ENCODE assay signal across 22 cellular contexts in genomic region chrX:153556767-153557166, GRCh38. TPM values are rescaled to one million over a fixed set of nuclear protein-coding genes. Genes with fewer than 3 reads are reported as not detected.
A peak's percentile ranks its signal among the peaks of the same experiment; 100 is the strongest.
DNase-seq lines count a peak whose midpoint lies in the region; ATAC-seq and TF ChIP-seq lines count a peak whose summit lies in the region.
"Had no signal": no experiment of that assay in that cellular context is flagged by ENCODE, and none has a peak within 500 bp of the region (broad histone marks: within the 10 kb centered on the region; RNA-seq: fewer than 3 reads in every experiment).

No MANE protein-coding gene starts in this region.

- H3K4me3 Mint-ChIP-seq in T-helper 2 cell treated with Interferon-gamma antibody and Interleukin-4, amounts not matched to agents 5 μg/mL and 100 μg/mL, for 36 hours = no peak overlapping the region
- H3K4me3 Mint-ChIP-seq: CD4-positive, alpha-beta memory T cell had no signal

- H3K9me3 Mint-ChIP-seq in T-helper 2 cell treated with Interferon-gamma antibody and Interleukin-4, amounts not matched to agents 5 μg/mL and 100 μg/mL, for 36 hours = no peaks in the 10 kb centered on the region
- H3K9me3 Mint-ChIP-seq: CD4-positive, alpha-beta memory T cell had no signal

- H3K27ac Mint-ChIP-seq in T-helper 2 cell treated with Interferon-gamma antibody and Interleukin-4, amounts not matched to agents 5 μg/mL and 100 μg/mL, for 36 hours = no peak overlapping the region
- H3K27ac Mint-ChIP-seq: CD4-positive, alpha-beta memory T cell had no signal

- no peaks in the 10 kb centered on the region for H3K36me3 ChIP-seq in IMR-90 (ENCODE audit: control insufficient read depth, insufficient read depth, low read length)
- H3K36me3 ChIP-seq: Peyer's patch, SJSA1 had no signal

- CTCF ChIA-PET in IMR-90 (lab: Yijun Ruan, JAX) = no interaction called here

- H3K36me3 Mint-ChIP-seq in T-helper 2 cell treated with Interferon-gamma antibody and Interleukin-4, amounts not matched to agents 5 μg/mL and 100 μg/mL, for 36 hours (ENCODE audit: low read depth) = no peaks in the 10 kb centered on the region
- H3K36me3 Mint-ChIP-seq: CD4-positive, alpha-beta memory T cell had no signal

- H3K9me3 ChIP-seq in IMR-90 (ENCODE audit: control insufficient read depth, insufficient read depth, low read length) = no peaks in the 10 kb centered on the region; the same call in 1 of the 2 replicates
- H3K9me3 ChIP-seq: Peyer's patch, SJSA1 had no signal

- H3K56ac ChIP-seq in IMR-90 (ENCODE audit: extremely low read depth, insufficient read depth, low read length) = no peak overlapping the region

- H4K20me1 ChIP-seq in IMR-90 (ENCODE audit: insufficient read depth, low read length) = no peaks in the 10 kb centered on the region

- H2BK15ac ChIP-seq in IMR-90 (ENCODE audit: low read depth, low read length) = no peak overlapping the region

- TF ChIP-seq POLR2A in IMR-90 (IDR thresholded peaks at IDR 0.05; ENCODE audit: low read depth, low read length) = no peak

- TF ChIP-seq CTCF in IMR-90 (conservative IDR thresholded peaks at IDR 0.05; ENCODE audit: low read depth, low read length) = no peak

- H3K14ac ChIP-seq in IMR-90 (replicated peaks; ENCODE audit: low read depth, low read length) = no peak overlapping the region

- no peak overlapping the region for H3K18ac ChIP-seq in IMR-90 (ENCODE audit: low read depth, low read length)

- no peak overlapping the region for H2AK5ac ChIP-seq in IMR-90 (ENCODE audit: low read depth, low read length)

- H3K27me3 ChIP-seq in IMR-90 (ENCODE audit: control insufficient read depth, insufficient read depth, low read length) = peaks cover 13% of the 10 kb centered on the region; the same call in 1 of the 2 replicates
- H3K27me3 ChIP-seq: Peyer's patch, SJSA1 had no signal

- DNase-seq in D341Med (ENCODE audit: low spot score) (peak; percentile 82), IMR-90 (no peak), NCI-H82 treated with DMSO at 0.1 percent for 48 hours (lab: John Stamatoyannopoulos, UW; ENCODE audit: unreplicated experiment) (peak; percentile 76), substantia nigra (lab: John Stamatoyannopoulos, UW) (no peak), NOMO-1 treated with dmso at 0.1 percent for 144 hours (lab: John Stamatoyannopoulos, UW; ENCODE audit: unreplicated experiment) (no peak)
- no peak for DNase-seq in T-helper 2 cell treated with Interferon-gamma antibody and Interleukin-4, amounts not matched to agents 5 μg/mL and 100 μg/mL, for 36 hours (ENCODE audit: low spot score)
- no peak for DNase-seq in stimulated activated naive CD8-positive, alpha-beta T cell treated with anti-CD3 and anti-CD28 coated beads, Interleukin-15, Interleukin-2, amounts not matched to agents 100 U/mL and 50 U/mL, for 24 hours
- DNase-seq: CD4-positive, alpha-beta memory T cell; DND-41; KG1; NCI-H1092 treated with DMSO at 0.1 percent for 48 hours; NCI-H1436 treated with DMSO at 0.1 percent for 48 hours; NCI-H2029 treated with DMSO at 0.1 percent for 48 hours; NCI-H446 treated with DMSO at 0.1 percent for 48 hours; NK-92 treated with Interleukin-12 subunit alpha and Interleukin-12 subunit beta, amount 100 ng/mL, for 24 hours; Peyer's patch; T-helper 1 cell had no signal

- no peak overlapping the region for H4K8ac ChIP-seq in IMR-90 (ENCODE audit: low read depth in 2 of 2, low read length in 2 of 2)

- no peaks in the 10 kb centered on the region for H3K4me1 ChIP-seq in IMR-90 (ENCODE audit: control insufficient read depth, insufficient read depth, low read length)
- H3K4me1 ChIP-seq: Peyer's patch, SJSA1 had no signal

- no peak overlapping the region for H4K91ac ChIP-seq in IMR-90 (ENCODE audit: insufficient read depth, low read depth, low read length)

- H2AK9ac ChIP-seq in IMR-90 (replicated peaks; ENCODE audit: low read depth, low read length, poor library complexity) = peak overlapping the region; percentile 5

- no peaks in the 10 kb centered on the region for H3K9me1 ChIP-seq in IMR-90 (ENCODE audit: insufficient read depth, low read length)

- no peak overlapping the region for H2BK120ac ChIP-seq in IMR-90 (ENCODE audit: low read depth, low read length)

- no peaks in the 10 kb centered on the region for H3K4me1 Mint-ChIP-seq in T-helper 2 cell treated with Interferon-gamma antibody and Interleukin-4, amounts not matched to agents 5 μg/mL and 100 μg/mL, for 36 hours (ENCODE audit: low read depth)
- H3K4me1 Mint-ChIP-seq: CD4-positive, alpha-beta memory T cell had no signal

- in situ Hi-C loops in IMR-90 (cut with MboI; ENCODE audit: low sequenced_read_pairs) = loop anchor here (5.0 kb wide), 1 partner anchor 111 kb away; no protein-coding TSS in a partner anchor

- no peak overlapping the region for H3K4me2 ChIP-seq in IMR-90 (ENCODE audit: low read depth, low read length)

- H3K27ac ChIP-seq in IMR-90 (ENCODE audit: insufficient read depth, low read length) = no peak overlapping the region
- peak overlapping the region; percentile 88 for H3K27ac ChIP-seq in substantia nigra (ENCODE audit: low read depth, low read length, poor library complexity, severe bottlenecking)
- H3K27ac ChIP-seq: Peyer's patch, SJSA1 had no signal

- no peak overlapping the region for H4K5ac ChIP-seq in IMR-90 (ENCODE audit: low read depth, low read length)

- no peaks in the 10 kb centered on the region for H3K27me3 Mint-ChIP-seq in T-helper 2 cell treated with Interferon-gamma antibody and Interleukin-4, amounts not matched to agents 5 μg/mL and 100 μg/mL, for 36 hours (ENCODE audit: low read depth)
- H3K27me3 Mint-ChIP-seq: CD4-positive, alpha-beta memory T cell had no signal

- no peak overlapping the region for H3K9ac ChIP-seq in IMR-90 (ENCODE audit: low read depth, low read length)

- no peak for ATAC-seq in IMR-90 (ENCODE audit: low read depth)
- no peak for ATAC-seq in stimulated activated naive CD8-positive, alpha-beta T cell treated with anti-CD3 and anti-CD28 coated beads, Interleukin-15, Interleukin-2, amounts not matched to agents 100 U/mL and 50 U/mL, for 24 hours
- ATAC-seq: GM12878 had no signal

- no peak overlapping the region for H3K23ac ChIP-seq in IMR-90 (ENCODE audit: low read depth, low read length)

- no peak overlapping the region for H3K4me3 ChIP-seq in IMR-90 (ENCODE audit: insufficient read depth, low read depth, low read length)
- H3K4me3 ChIP-seq: GM12878, Peyer's patch, SJSA1 had no signal

- WGBS in IMR-90 (ENCODE audit: extremely low coverage in 2 of 2, insufficient read length in 1 of 2), 2 experiments = 100% methylated on average over 1 of the region's 12 CpGs; no CpG with 5 or more reads in 1 of the 2 experiments

- dilution Hi-C loops in IMR-90 (cut with HindIII; ENCODE audit: low sequenced_read_pairs, unreplicated experiment) = no loop called here

- POLR2A ChIA-PET in IMR-90 (lab: Charles Lee; ENCODE audit: unreplicated experiment) = no interaction called here

- H2BK20ac ChIP-seq in IMR-90 (ENCODE audit: low read depth, low read length) = no peak overlapping the region

- H3K79me1 ChIP-seq in IMR-90 (ENCODE audit: low read depth in 1 of 2, low read length in 2 of 2) = no peaks in the 10 kb centered on the region

- intact Hi-C loops in IMR-90 (cut with micrococcal nuclease) = no loop called here

- H2BK5ac ChIP-seq in IMR-90 (ENCODE audit: low read depth, low read length, poor library complexity, severe bottlenecking) = no peak overlapping the region

- H2AFZ ChIP-seq in IMR-90 (replicated peaks; ENCODE audit: low read length, poor library complexity) = no peak overlapping the region

- no peak overlapping the region for H3K4ac ChIP-seq in IMR-90 (ENCODE audit: low read depth, low read length)

- no TSS peak for BruUV-seq in IMR-90 (replicated peaks; lab: Mats Ljungman, UMichigan)

- no peak for TF ChIP-seq RAD21 in IMR-90 (IDR thresholded peaks at IDR 0.05; ENCODE audit: low read length)

TF ChIP-seq in IMR-90, 13 proteins besides CTCF, POLR2A, EP300 and RAD21 (continues in another document):
- no peak for TF ChIP-seq USF2 (IDR thresholded peaks at IDR 0.05; ENCODE audit: low read depth, low read length)
- TF ChIP-seq MAZ (IDR thresholded peaks at IDR 0.05; ENCODE audit: borderline replicate concordance, low read depth, low read length) = no peak
- no peak for TF ChIP-seq MAFK (IDR thresholded peaks at IDR 0.05; ENCODE audit: low read depth, low read length)
- no peak for TF ChIP-seq ELK1 (IDR thresholded peaks at IDR 0.05; ENCODE audit: borderline replicate concordance, low read depth, low read length)
- no peak for TF ChIP-seq CEBPB (IDR thresholded peaks at IDR 0.05; ENCODE audit: low read depth, low read length)
- TF ChIP-seq CHD1 (IDR thresholded peaks at IDR 0.05; ENCODE audit: low read depth, low read length) = no peak
- TF ChIP-seq FOS (IDR thresholded peaks at IDR 0.05; ENCODE audit: low read depth, low read length) = no peak
- no peak for TF ChIP-seq RCOR1 (IDR thresholded peaks at IDR 0.05; ENCODE audit: insufficient replicate concordance, low read length)
- no peak for TF ChIP-seq BHLHE40 (IDR thresholded peaks at IDR 0.05; ENCODE audit: low read depth, low read length)
- no peak for TF ChIP-seq SMC3 (IDR thresholded peaks at IDR 0.05; ENCODE audit: low read depth, low read length)
- TF ChIP-seq RFX5 (IDR thresholded peaks at IDR 0.05; ENCODE audit: low read depth, low read length) = no peak

RNA-seq across cellular contexts. Expression of gene ATP2B3, which starts 39.3 kb away (rescaled TPM):
- under 0.01 TPM in 1 of 2 replicates, not detected in the other for total RNA-seq in IMR-90 (2012; rRNA removed)
- 0.03 and 0.06 TPM in 2 replicates for polyA plus RNA-seq in IMR-90 (2012; rRNA removed)
- 0.03 TPM in 1 of 2 replicates, not detected in the other for polyA plus RNA-seq in IMR-90 (2012; cell fraction: cytosol; rRNA removed)
- 0.26 and 0.38 TPM in 2 replicates for polyA plus RNA-seq in IMR-90 (2012; cell fraction: nucleus; rRNA removed; ENCODE audit: low replicate concordance)
- total RNA-seq: CD4-positive, alpha-beta memory T cell; GM12878; H4; HT1080; OCI-LY7; Peyer's patch; SJSA1 had no signal

RNA-seq across cellular contexts. Expression of gene CCNQ, which starts 42.2 kb away (rescaled TPM):
- total RNA-seq in IMR-90 (2012; rRNA removed) = 26.9 and 27.6 TPM in 2 replicates
- 35.2 and 39.1 TPM in 2 replicates for polyA plus RNA-seq in IMR-90 (2012; rRNA removed)
- 23.9 and 50.9 TPM in 2 replicates for polyA plus RNA-seq in IMR-90 (2012; cell fraction: cytosol; rRNA removed)
- 15.4 and 26.3 TPM in 2 replicates for polyA plus RNA-seq in IMR-90 (2012; cell fraction: nucleus; rRNA removed; ENCODE audit: low replicate concordance)

Comparison
In these comparisons a context has a peak if more than half of its experiments do, and no peak if none do; other contexts are left out.
1. DNase-seq: peak in D341Med (single experiment) and NCI-H82 treated with DMSO at 0.1 percent for 48 hours (single experiment); none in IMR-90 (single experiment), substantia nigra (0 of 49), NOMO-1 treated with dmso at 0.1 percent for 144 hours (single experiment), T-helper 2 cell treated with Interferon-gamma antibody and Interleukin-4, amounts not matched to agents 5 μg/mL and 100 μg/mL, for 36 hours (single experiment) and stimulated activated naive CD8-positive, alpha-beta T cell treated with anti-CD3 and anti-CD28 coated beads, Interleukin-15, Interleukin-2, amounts not matched to agents 100 U/mL and 50 U/mL, for 24 hours (single experiment).